In the genomic region with DNA sequence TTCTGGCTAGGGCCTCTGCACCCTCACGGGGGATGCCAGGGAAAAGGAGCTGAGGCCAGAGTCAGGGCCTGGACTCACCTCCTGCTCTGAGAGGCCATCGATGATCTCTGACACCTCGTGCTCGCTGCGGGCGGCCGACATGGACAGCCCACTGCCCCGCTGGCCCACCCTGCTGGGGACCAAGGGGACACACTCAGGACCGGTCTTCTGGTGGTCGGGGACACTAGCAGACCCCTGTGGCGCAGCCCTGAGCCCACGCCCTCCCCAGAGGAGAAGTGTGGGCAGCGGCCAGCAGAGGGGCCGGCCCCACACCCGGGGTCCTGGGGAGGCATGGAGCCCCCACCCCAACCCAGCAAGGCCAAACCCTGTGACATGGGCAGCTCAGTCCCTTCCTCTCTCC, we compare ENCODE assay signal across 1 cellular context.
TF ChIP-seq lines count a peak whose summit lies in the region.

No MANE protein-coding gene starts in this region.

TF ChIP-seq in SK-N-SH, 30 proteins besides CTCF, POLR2A, EP300 and RAD21 (continued from another document):
- TF ChIP-seq, protein P1, sequence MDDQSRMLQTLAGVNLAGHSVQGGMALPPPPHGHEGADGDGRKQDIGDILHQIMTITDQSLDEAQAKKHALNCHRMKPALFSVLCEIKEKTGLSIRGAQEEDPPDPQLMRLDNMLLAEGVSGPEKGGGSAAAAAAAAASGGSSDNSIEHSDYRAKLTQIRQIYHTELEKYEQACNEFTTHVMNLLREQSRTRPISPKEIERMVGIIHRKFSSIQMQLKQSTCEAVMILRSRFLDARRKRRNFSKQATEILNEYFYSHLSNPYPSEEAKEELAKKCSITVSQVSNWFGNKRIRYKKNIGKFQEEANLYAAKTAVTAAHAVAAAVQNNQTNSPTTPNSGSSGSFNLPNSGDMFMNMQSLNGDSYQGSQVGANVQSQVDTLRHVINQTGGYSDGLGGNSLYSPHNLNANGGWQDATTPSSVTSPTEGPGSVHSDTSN (IDR thresholded peaks at IDR 0.05) = no peak
